Comparison of ENCODE assay signal across 8 cellular contexts in the genomic region with DNA sequence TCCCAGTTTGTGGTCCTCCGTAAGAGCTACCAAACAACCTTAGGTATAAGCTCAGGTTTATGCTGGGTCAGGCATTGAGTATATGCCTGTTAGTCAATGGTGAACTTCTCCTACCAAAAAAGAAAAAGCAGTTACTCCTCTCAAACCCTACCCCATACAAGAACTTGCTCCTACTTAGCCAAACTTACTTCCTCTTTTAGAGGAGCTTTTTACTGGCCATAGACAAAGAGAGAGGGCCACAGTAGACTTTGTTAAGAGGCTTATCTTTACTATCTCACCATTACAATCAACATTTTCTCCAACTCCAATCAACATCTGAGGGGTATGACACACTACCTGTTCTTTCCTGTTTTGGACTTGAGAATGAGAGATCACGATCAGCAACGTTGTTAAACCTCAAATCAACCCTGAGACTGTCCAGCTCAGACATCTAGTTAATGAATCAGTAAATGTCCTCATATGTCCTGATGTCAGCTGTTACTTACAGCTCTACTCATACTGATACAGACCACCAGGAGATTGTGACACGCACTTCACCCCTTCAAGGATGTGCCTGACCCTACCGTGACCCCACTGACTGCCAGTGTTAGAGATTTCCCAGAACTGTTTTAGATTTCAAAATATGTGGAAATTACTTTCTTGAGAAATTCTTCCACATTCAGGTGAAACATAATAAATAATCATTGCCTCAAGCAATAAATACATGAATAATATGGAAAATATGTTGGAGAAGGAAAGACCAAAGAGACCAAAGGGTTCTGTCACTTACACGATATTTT. TPM values are rescaled to one million over a fixed set of nuclear protein-coding genes. Genes with fewer than 3 reads are reported as not detected.
A peak's percentile ranks its signal among the peaks of the same experiment; 100 is the strongest.
DNase-seq lines count a peak whose midpoint lies in the region; ATAC-seq lines count a peak whose summit lies in the region.

No MANE protein-coding gene starts in this region.

- ATAC-seq in GM19025 (IDR thresholded peaks at IDR 0.05; ENCODE audit: low read depth, unreplicated experiment) (peak; percentile 49), HG03025 (IDR thresholded peaks at IDR 0.05; ENCODE audit: low FRiP score, unreplicated experiment) (no peak)
- ATAC-seq in effector memory CD8-positive, alpha-beta T cell (replicated peaks), result peak; percentile 22

- no peak overlapping the region for H3K4me3 Mint-ChIP-seq in effector memory CD8-positive, alpha-beta T cell

- peak; percentile 14 for DNase-seq in A172 (ENCODE audit: low spot score)
- peak; percentile 80 for DNase-seq in MV-4-11 (lab: John Stamatoyannopoulos, UW)
- no peak for DNase-seq in effector memory CD8-positive, alpha-beta T cell
- no peak for DNase-seq in NCI-H1092 (lab: John Stamatoyannopoulos, UW)
- DNase-seq in NCI-H510A (lab: John Stamatoyannopoulos, UW), result no peak
- DNase-seq in GOT3 (lab: John Stamatoyannopoulos, UW), result no peak

- no peaks in the 10 kb centered on the region for H3K36me3 Mint-ChIP-seq in effector memory CD8-positive, alpha-beta T cell (ENCODE audit: insufficient read depth)

- H3K27ac Mint-ChIP-seq in effector memory CD8-positive, alpha-beta T cell, result no peak overlapping the region

- peaks cover 0 to 3% of the 10 kb centered on the region in 2 donors for H3K27me3 Mint-ChIP-seq in effector memory CD8-positive, alpha-beta T cell

- H3K9me3 Mint-ChIP-seq in effector memory CD8-positive, alpha-beta T cell, result no peaks in the 10 kb centered on the region

- H3K4me1 Mint-ChIP-seq in effector memory CD8-positive, alpha-beta T cell (ENCODE audit: low read depth in 2 of 2), result peaks cover 0 to 4% of the 10 kb centered on the region in 2 donors

RNA-seq across cellular contexts. Expression of a gene that starts 18.4 kb away (rescaled TPM):
- 20.6 TPM in 2 replicates for total RNA-seq in A172 (2014; rRNA removed; shearing (Covaris generic))

Comparison
In these comparisons a context has a peak if more than half of its experiments do, and no peak if none do; other contexts are left out.
1. DNase-seq: peak in A172 (single experiment) and MV-4-11 (single experiment); none in effector memory CD8-positive, alpha-beta T cell (0 of 3), NCI-H1092 (single experiment), NCI-H510A (single experiment) and GOT3 (single experiment).